20 cellular contexts compared by ENCODE assay signal in genomic region chr5:72407078-72407477, GRCh38.
"Had no signal": no experiment of that assay in that cellular context is flagged by ENCODE, and none has a peak within 500 bp of the region (broad histone marks: within the 10 kb centered on the region; RNA-seq: fewer than 3 reads in every experiment).

No MANE protein-coding gene starts in this region.

- ATAC-seq: effector memory CD8-positive, alpha-beta T cell; esophagus mucosa; gastrocnemius medialis; left cardiac atrium; left lung; lower lobe of right lung; mucosa of descending colon had no signal

- H3K9me3 ChIP-seq: colonic mucosa, gastrocnemius medialis, lower lobe of right lung, mucosa of descending colon had no signal

- DNase-seq: colonic mucosa; cortex of kidney; effector CD8-positive, alpha-beta T cell; effector memory CD8-positive, alpha-beta T cell; endodermal cell; erythroblast; esophagus squamous epithelium; foreskin melanocyte; gastrocnemius medialis; glutamatergic neuron; head of caudate nucleus; heart right ventricle; hippocampal formation; left cardiac atrium; left lung; lower lobe of right lung; mucosa of descending colon; naive B cell had no signal

- H3K27me3 ChIP-seq: colonic mucosa, esophagus squamous epithelium, gastrocnemius medialis, heart right ventricle, left lung had no signal

- H3K4me3 ChIP-seq: colonic mucosa, esophagus squamous epithelium, gastrocnemius medialis, heart right ventricle, left lung, lower lobe of right lung, mucosa of descending colon had no signal

- H3K36me3 ChIP-seq: colonic mucosa, esophagus squamous epithelium, gastrocnemius medialis, heart right ventricle, left lung, lower lobe of right lung had no signal

- H3K4me1 ChIP-seq: colonic mucosa had no signal

- H3K27ac ChIP-seq: colonic mucosa, epithelial cell of prostate, esophagus squamous epithelium, heart right ventricle, left lung, lower lobe of right lung had no signal
